8 cellular contexts compared by ENCODE assay signal in the genomic region with DNA sequence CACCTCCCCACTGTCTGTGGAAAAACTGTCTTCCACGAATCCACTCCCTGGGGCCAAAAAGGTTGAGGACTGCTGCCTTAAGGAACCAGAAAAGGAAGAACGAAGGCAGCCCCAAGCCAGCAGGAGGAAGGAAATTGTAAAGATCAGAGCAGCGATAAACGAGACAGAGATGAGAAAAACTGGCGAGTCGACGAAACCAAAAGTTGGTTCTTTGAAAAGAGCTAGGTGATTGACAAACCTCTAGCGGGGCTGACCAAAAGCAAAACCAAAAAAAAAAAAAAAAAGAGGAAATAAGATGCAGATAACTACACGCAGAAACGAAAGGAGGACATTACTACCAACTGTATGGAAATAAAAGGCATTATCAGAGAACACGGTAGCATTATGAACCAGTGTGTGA.
DNase-seq lines count a peak whose midpoint lies in the region; ATAC-seq and TF ChIP-seq lines count a peak whose summit lies in the region.

No MANE protein-coding gene starts in this region.

- H3K4me1 Mint-ChIP-seq in CD4-positive, CD25-positive, alpha-beta regulatory T cell: peaks cover 5 to 28% (median 16%) of the 10 kb centered on the region in 4 donors
- peaks cover 39% of the 10 kb centered on the region for H3K4me1 Mint-ChIP-seq in activated T-cell treated with anti-CD3 and anti-CD28 coated beads, Interleukin-2, amount 50 U/mL, for 72 hours (ENCODE audit: low read depth)

- peaks cover 12% of the 10 kb centered on the region for H3K4me1 ChIP-seq in CD4-positive, CD25-positive, alpha-beta regulatory T cell (ENCODE audit: control insufficient read depth, insufficient read depth, low read length, poor library complexity, severe bottlenecking)
- H3K4me1 ChIP-seq in muscle layer of duodenum (ENCODE audit: control insufficient read depth in 1 of 2, insufficient read depth in 2 of 2, low read length in 2 of 2) (peaks cover 0 to 4% of the 10 kb centered on the region in 2 donors), vagina (peaks cover 23% of the 10 kb centered on the region)

- TF ChIP-seq POLR2A in vagina (IDR thresholded peaks at IDR 0.05): no peak

- no peaks in the 10 kb centered on the region for H3K36me3 ChIP-seq in CD4-positive, CD25-positive, alpha-beta regulatory T cell (ENCODE audit: control insufficient read depth, insufficient read depth, low read length)
- H3K36me3 ChIP-seq in muscle layer of duodenum (ENCODE audit: control insufficient read depth in 1 of 2, insufficient read depth in 2 of 2, low read length in 2 of 2) (no peaks in the 10 kb centered on the region), vagina (no peaks in the 10 kb centered on the region)

- no peaks in the 10 kb centered on the region for H3K27me3 Mint-ChIP-seq in CD4-positive, CD25-positive, alpha-beta regulatory T cell
- peaks cover 5% of the 10 kb centered on the region for H3K27me3 Mint-ChIP-seq in activated T-cell treated with anti-CD3 and anti-CD28 coated beads, Interleukin-2, amount 50 U/mL, for 72 hours (ENCODE audit: low read depth)

- H3K27me3 ChIP-seq in CD4-positive, CD25-positive, alpha-beta regulatory T cell (ENCODE audit: control insufficient read depth, insufficient read depth, low read length): no peaks in the 10 kb centered on the region
- no peaks in the 10 kb centered on the region for H3K27me3 ChIP-seq in muscle layer of duodenum (ENCODE audit: low read depth, low read length)
- no peaks in the 10 kb centered on the region for H3K27me3 ChIP-seq in vagina

- peak overlapping the region; percentile 78 for H3K27ac ChIP-seq in CD4-positive, CD25-positive, alpha-beta regulatory T cell (ENCODE audit: insufficient read depth, low read length, poor library complexity, severe bottlenecking)
- H3K27ac ChIP-seq in muscle layer of duodenum (ENCODE audit: low read length): peak overlapping the region; percentile 3
- H3K27ac ChIP-seq in vagina: peak overlapping the region; percentile 20

- peak overlapping the region in 2 of 3 donors; percentile 44 to 50 for H3K27ac Mint-ChIP-seq in CD4-positive, CD25-positive, alpha-beta regulatory T cell
- peak overlapping the region; percentile 91 for H3K27ac Mint-ChIP-seq in activated T-cell treated with anti-CD3 and anti-CD28 coated beads, Interleukin-2, amount 50 U/mL, for 72 hours

- peak overlapping the region; percentile 50 to 88 (median 82) for H3K4me3 Mint-ChIP-seq in CD4-positive, CD25-positive, alpha-beta regulatory T cell
- peak overlapping the region; percentile 44 to 59 for H3K4me3 Mint-ChIP-seq in activated T-cell treated with anti-CD3 and anti-CD28 coated beads, Interleukin-2, amount 50 U/mL, for 72 hours

- TF ChIP-seq CTCF in vagina (IDR thresholded peaks at IDR 0.05): no peak

- ATAC-seq in CD4-positive, CD25-positive, alpha-beta regulatory T cell (ENCODE audit: low read depth in 2 of 2): peak; percentile 84 to 90
- peak; percentile 38 for ATAC-seq in GM21526 (IDR thresholded peaks at IDR 0.05; ENCODE audit: low FRiP score, unreplicated experiment)
- peak; percentile 92 to 93 for ATAC-seq in activated T-cell treated with anti-CD3 and anti-CD28 coated beads, Interleukin-2, amount 50 U/mL, for 72 hours (replicated peaks in 1 of 2)
- no peak for ATAC-seq in HG03045 (IDR thresholded peaks at IDR 0.05; ENCODE audit: unreplicated experiment)

- intact Hi-C loops in vagina (cut with DNase I): no loop called here

- H3K9me3 ChIP-seq in CD4-positive, CD25-positive, alpha-beta regulatory T cell (ENCODE audit: control insufficient read depth in 2 of 2, low read length in 2 of 2): no peaks in the 10 kb centered on the region
- H3K9me3 ChIP-seq in muscle layer of duodenum (ENCODE audit: control insufficient read depth in 1 of 2, low read length in 2 of 2) (no peaks in the 10 kb centered on the region), vagina (no peaks in the 10 kb centered on the region)

- DNase-seq in CD4-positive, CD25-positive, alpha-beta regulatory T cell: peak; percentile 35 to 91 (median 77)
- DNase-seq in MV-4-11 (lab: John Stamatoyannopoulos, UW): peak; percentile 98
- DNase-seq in activated T-cell treated with anti-CD3 and anti-CD28 coated beads, Interleukin-2, amount 50 U/mL, for 72 hours: peak; percentile 62 to 68
- DNase-seq in vagina (ENCODE audit: extremely low spot score in 2 of 2): no peak
- no peak for DNase-seq in DMS 273 (lab: John Stamatoyannopoulos, UW; ENCODE audit: unreplicated experiment)

- H3K36me3 Mint-ChIP-seq in CD4-positive, CD25-positive, alpha-beta regulatory T cell: no peaks in the 10 kb centered on the region
- H3K36me3 Mint-ChIP-seq in activated T-cell treated with anti-CD3 and anti-CD28 coated beads, Interleukin-2, amount 50 U/mL, for 72 hours (ENCODE audit: insufficient read depth in 2 of 2): peaks cover 1 to 4% of the 10 kb centered on the region in 2 donors

- peak overlapping the region; percentile 88 for H3K4me3 ChIP-seq in CD4-positive, CD25-positive, alpha-beta regulatory T cell (ENCODE audit: low read depth, low read length)
- H3K4me3 ChIP-seq in muscle layer of duodenum (ENCODE audit: low read depth in 1 of 2, low read length in 2 of 2) (no peak overlapping the region), vagina (peak overlapping the region in 1 of 2 donors; percentile 25)

- no peaks in the 10 kb centered on the region for H3K9me3 Mint-ChIP-seq in CD4-positive, CD25-positive, alpha-beta regulatory T cell
- H3K9me3 Mint-ChIP-seq in activated T-cell treated with anti-CD3 and anti-CD28 coated beads, Interleukin-2, amount 50 U/mL, for 72 hours: no peaks in the 10 kb centered on the region

Comparison
In these comparisons a context has a peak if more than half of its experiments do, and no peak if none do; other contexts are left out.
1. DNase-seq: peak in CD4-positive, CD25-positive, alpha-beta regulatory T cell (3 of 3), MV-4-11 (single experiment) and activated T-cell treated with anti-CD3 and anti-CD28 coated beads, Interleukin-2, amount 50 U/mL, for 72 hours (2 of 2); none in vagina (0 of 2) and DMS 273 (single experiment).
2. H3K27ac ChIP-seq: peak in every context shown above with its lines; median percentile 78 in CD4-positive, CD25-positive, alpha-beta regulatory T cell; 20 in vagina; 3 in muscle layer of duodenum.